In genomic region chr6:26607434-26608230, GRCh38 we compare ENCODE assay signal across 8 cellular contexts. TPM values are rescaled to one million over a fixed set of nuclear protein-coding genes. Genes with fewer than 3 reads are reported as not detected.
DNase-seq lines count a peak whose midpoint lies in the region; ATAC-seq, FAIRE-seq and TF ChIP-seq lines count a peak whose summit lies in the region.

No MANE protein-coding gene starts in this region.

- TF ChIP-seq POLR2A in body of pancreas (IDR thresholded peaks at IDR 0.05) = no peak

- FAIRE-seq in G401.6 (lab: Jason Lieb, UNC) = peak; percentile 93

- no peak overlapping the region for H3K4me3 ChIP-seq in HEK293 (ENCODE audit: low read depth, low read length)
- no peak overlapping the region for H3K4me3 ChIP-seq in body of pancreas

- H3K4me1 ChIP-seq in HEK293 (ENCODE audit: control insufficient read depth, insufficient read depth, low read length) (no peaks in the 10 kb centered on the region), body of pancreas (no peaks in the 10 kb centered on the region)

- H3K36me3 Mint-ChIP-seq in T-helper 17 cell (ENCODE audit: low read depth) = no peaks in the 10 kb centered on the region

- no peaks in the 10 kb centered on the region for H3K9me3 ChIP-seq in HEK293 (ENCODE audit: control insufficient read depth, insufficient read depth, low read depth, low read length)
- no peaks in the 10 kb centered on the region for H3K9me3 ChIP-seq in T-helper 17 cell (ENCODE audit: control insufficient read depth, low read length, poor library complexity, severe bottlenecking)
- no peaks in the 10 kb centered on the region for H3K9me3 ChIP-seq in body of pancreas

- POLR2A ChIA-PET in HEK293 (lab: Yijun Ruan, JAX) = no interaction called here

- ATAC-seq in T-helper 17 cell (peak; percentile 99), body of pancreas (peak; percentile 75), HG03095 (IDR thresholded peaks at IDR 0.05; ENCODE audit: unreplicated experiment) (no peak)

- H3K27me3 ChIP-seq in body of pancreas = peaks cover 0 to 4% of the 10 kb centered on the region in 2 donors

- H3K27ac Mint-ChIP-seq in T-helper 17 cell = no peak overlapping the region

- peak; percentile 38 for DNase-seq in NCI-H1694 treated with DMSO at 0.1 percent for 48 hours (lab: John Stamatoyannopoulos, UW)
- DNase-seq in T-helper 17 cell = peak in 1 of 3 donors; percentile 50
- peak; percentile 46 to 65 (median 52) for DNase-seq in body of pancreas
- peak; percentile 75 for DNase-seq in inferior parietal cortex (ENCODE audit: extremely low spot score)
- peak; percentile 46 to 62 for DNase-seq in stimulated activated CD4-positive, alpha-beta T cell treated with anti-CD3 and anti-CD28 coated beads, Interleukin-2, amount 100 ng/mL, for 24 hours

- H3K36me3 ChIP-seq in HEK293 (ENCODE audit: control insufficient read depth in 2 of 2, insufficient read depth in 1 of 2, low read length in 2 of 2) (no peaks in the 10 kb centered on the region), body of pancreas (replicated peaks in 1 of 2; ENCODE audit: insufficient read depth in 1 of 2, low read depth in 2 of 2) (no peaks in the 10 kb centered on the region)

- H3K27ac ChIP-seq in HEK293 (ENCODE audit: extremely low read depth, low read depth, low read length) = no peak overlapping the region
- H3K27ac ChIP-seq in body of pancreas = no peak overlapping the region

- H3K4me1 Mint-ChIP-seq in T-helper 17 cell = peaks cover 9% of the 10 kb centered on the region

- WGBS in body of pancreas, 2 donors = 42 to 45% methylated on average over 7 of the region's 7 CpGs

- peaks cover 5% of the 10 kb centered on the region for H3K27me3 Mint-ChIP-seq in T-helper 17 cell

- peak; percentile 50; the same call in 1 of the 2 replicates for TF ChIP-seq CTCF in HEK293 (tag by site-specific recombination; IDR thresholded peaks at IDR 0.05)
- TF ChIP-seq CTCF in body of pancreas (IDR thresholded peaks at IDR 0.05) = peak; percentile 39 to 72 (median 58)

- intact Hi-C loops in body of pancreas (cut with DNase I) = loop anchor here (10.0 kb wide), 1 partner anchor 467 kb away; no protein-coding TSS in a partner anchor

- CTCF ChIA-PET in HEK293 (lab: Yijun Ruan, JAX) = interaction anchor here (0.5 to 2.7 kb wide), 13 partner anchors 10 to 506 kb away, joined by 3 to 18 read pairs (median 4); no protein-coding TSS in a partner anchor

- H3K4me3 Mint-ChIP-seq in T-helper 17 cell = peak overlapping the region; percentile 75

TF ChIP-seq in HEK293, 187 proteins besides CTCF, POLR2A, EP300 and RAD21 (continues in another document):
- TF ChIP-seq BCL11A (tag by site-specific recombination; IDR thresholded peaks at IDR 0.05; ENCODE audit: low read depth) = no peak
- no peak for TF ChIP-seq ZNF596 (tag by site-specific recombination; IDR thresholded peaks at IDR 0.05)
- TF ChIP-seq ZNF366 (tag by site-specific recombination; conservative IDR thresholded peaks at IDR 0.05) = no peak
- TF ChIP-seq TSHZ1 (tag by site-specific recombination; IDR thresholded peaks at IDR 0.05; ENCODE audit: borderline replicate concordance) = no peak
- TF ChIP-seq ZNF341 (tag by site-specific recombination; IDR thresholded peaks at IDR 0.05; ENCODE audit: low read depth) = no peak
- 0 out of 2 replicates have a peak, but pooled peaks have one; percentile 53 for TF ChIP-seq ZNF2 (tag by site-specific recombination; IDR thresholded peaks at IDR 0.05)
- peak; percentile 96 for TF ChIP-seq PRDM1 (tag by site-specific recombination; IDR thresholded peaks at IDR 0.05)
- TF ChIP-seq ZBTB1 (tag by site-specific recombination; IDR thresholded peaks at IDR 0.05) = no peak
- no peak for TF ChIP-seq ZSCAN23 (tag by site-specific recombination; IDR thresholded peaks at IDR 0.05)
- TF ChIP-seq ZNF777 (tag by site-specific recombination; IDR thresholded peaks at IDR 0.05; ENCODE audit: borderline replicate concordance) = no peak
- no peak for TF ChIP-seq ZSCAN5A (tag by site-specific recombination; IDR thresholded peaks at IDR 0.05)
- TF ChIP-seq ZIC2 (tag by site-specific recombination; IDR thresholded peaks at IDR 0.05) = no peak
- TF ChIP-seq ZNF654 (tag by site-specific recombination; IDR thresholded peaks at IDR 0.05; ENCODE audit: low read depth) = peak; percentile 98
- TF ChIP-seq ZNF785 (tag by site-specific recombination; IDR thresholded peaks at IDR 0.05) = no peak
- TF ChIP-seq ZNF398 (tag by site-specific recombination; IDR thresholded peaks at IDR 0.05) = no peak
- peak; percentile 75; the same call in 1 of the 2 replicates for TF ChIP-seq ZNF449 (tag by site-specific recombination; IDR thresholded peaks at IDR 0.05)
- no peak for TF ChIP-seq ZNF404 (tag by site-specific recombination; IDR thresholded peaks at IDR 0.05)
- TF ChIP-seq ZNF660 (tag by site-specific recombination; IDR thresholded peaks at IDR 0.05) = peak; percentile 61; the same call in 1 of the 2 replicates
- no peak for TF ChIP-seq TCF7L2 (IDR thresholded peaks at IDR 0.05; ENCODE audit: borderline replicate concordance, low read depth, low read length)

RNA-seq across cellular contexts. Expression of gene ABT1, which starts 10.9 kb away (rescaled TPM):
- total RNA-seq in T-helper 17 cell (10 to 100 TPM; 25.0 to 28.4 TPM), body of pancreas (1 to 10 TPM; 3.0 to 8.8 TPM)

RNA-seq across cellular contexts. Expression of gene ZNF322, which starts 51.9 kb away (rescaled TPM):
- total RNA-seq in T-helper 17 cell (1 to 10 TPM; 3.1 to 4.4 TPM), body of pancreas (1 to 10 TPM; 6.6 to 9.3 TPM)
